In genomic region chr1:4937876-4938534, GRCh38 we compare ENCODE assay signal across 9 cellular contexts.
"Had no signal": no experiment of that assay in that cellular context is flagged by ENCODE, and none has a peak within 500 bp of the region (broad histone marks: within the 10 kb centered on the region; RNA-seq: fewer than 3 reads in every experiment).

No MANE protein-coding gene starts in this region.

- H3K4me3 ChIP-seq: GM23248, GM23338, HAP-1 had no signal

- ATAC-seq: GM23338, HCT116 had no signal

- H3K9me3 ChIP-seq: HAP-1 had no signal

- H2AFZ ChIP-seq: GM23248, GM23338 had no signal

- H3K4me1 ChIP-seq: HAP-1 had no signal

- H3K36me3 ChIP-seq: HAP-1 had no signal

- H3K4me3 Mint-ChIP-seq: GM23338, H9, HFFc6 had no signal

- H3K27ac Mint-ChIP-seq: GM23338, H9, HFFc6 had no signal

- H3K27ac ChIP-seq: GM23248 had no signal

- DNase-seq: GM23248, GOT3, H7, H9, HCEC 1CT, HFFc6 had no signal

- H3K9ac ChIP-seq: GM23248 had no signal

- H3K4me2 ChIP-seq: GM23338 had no signal
